In genomic region chr20:45407783-45408645, GRCh38 we compare ENCODE assay signal across 8 cellular contexts. TPM values are rescaled to one million over a fixed set of nuclear protein-coding genes. Genes with fewer than 3 reads are reported as not detected.
A peak's percentile ranks its signal among the peaks of the same experiment; 100 is the strongest.
DNase-seq lines count a peak whose midpoint lies in the region; TF ChIP-seq lines count a peak whose summit lies in the region.

DBNDD2 (plus strand) TSS chr20:45408289; CDS start chr20:45408468, 179 bp downstream.

- H3K9ac ChIP-seq in iPS-15b (ENCODE audit: low read depth, low read length): peak within 1 kb of the TSS; percentile 90

- peaks cover 21% of the 10 kb centered on the region for H3K36me3 Mint-ChIP-seq in brain

- peak within 1 kb of the TSS; percentile 5 to 93 (median 73) for H3K27ac Mint-ChIP-seq in brain

- H3K4me1 ChIP-seq in iPS-15b (ENCODE audit: control insufficient read depth, insufficient read depth, low read length): no peaks in the 10 kb centered on the region

- H3K36me3 ChIP-seq in iPS-15b (ENCODE audit: control insufficient read depth, insufficient read depth, low read length): peaks cover 3% of the 10 kb centered on the region

- DNase-seq in M059J (ENCODE audit: low read depth) (no peak), skeletal muscle cell (ENCODE audit: low read depth) (no peak), 8988T (no peak), D341Med (ENCODE audit: low spot score) (no peak), NCI-H345 treated with DMSO at 0.1 percent for 48 hours (lab: John Stamatoyannopoulos, UW; ENCODE audit: unreplicated experiment) (no peak), NCI-H1105 (lab: John Stamatoyannopoulos, UW) (no peak)

- no peak for TF ChIP-seq CTCF in brain (conservative IDR thresholded peaks at IDR 0.05)

- peaks cover 23% of the 10 kb centered on the region for H3K27me3 ChIP-seq in iPS-15b (ENCODE audit: control insufficient read depth, insufficient read depth, low read length)

- peaks cover 18% of the 10 kb centered on the region for H3K27me3 Mint-ChIP-seq in brain

- peaks cover 0 to 4% (median 3%) of the 10 kb centered on the region in 5 experiments for H3K9me3 Mint-ChIP-seq in brain

- peaks cover 20% of the 10 kb centered on the region for H3K4me1 Mint-ChIP-seq in brain

- no peaks in the 10 kb centered on the region for H3K9me3 ChIP-seq in iPS-15b (ENCODE audit: control insufficient read depth, insufficient read depth, low read length)

- peak within 1 kb of the TSS; percentile 83 for H3K4me3 ChIP-seq in iPS-15b (ENCODE audit: low read depth, low read length)
- peak within 1 kb of the TSS; percentile 59 for H3K4me3 ChIP-seq in skeletal muscle cell (ENCODE audit: low read depth, low read length)

- peak within 1 kb of the TSS; percentile 88 to 94 (median 90) for H3K4me3 Mint-ChIP-seq in brain

RNA-seq across cellular contexts. Expression of gene DBNDD2, which starts in this region (rescaled TPM):
- total RNA-seq in M059J (2014; rRNA removed; shearing (Covaris generic)): 15.4 and 17.6 TPM in 2 replicates
- polyA plus RNA-seq in brain (ENCODE audit: insufficient read depth, low read depth, low replicate concordance): 646 TPM
